8 cellular contexts compared by ENCODE assay signal in genomic region chr1:211416246-211416627, GRCh38.
DNase-seq lines count a peak whose midpoint lies in the region; ATAC-seq lines count a peak whose summit lies in the region.
"Not testable (repeated sequence)": the region's sequence is repeated elsewhere in the genome, so short reads cannot be mapped to it uniquely, and the experiment has no call there.

No MANE protein-coding gene starts in this region.

- H3K36me3 Mint-ChIP-seq in activated CD8-positive, alpha-beta memory T cell treated with anti-CD3 and anti-CD28 coated beads, Interleukin-2, amount 10 ng/mL, durations not matched to agents 7 days and 5 days: not testable (repeated sequence)

- not testable (repeated sequence) for H3K9me3 Mint-ChIP-seq in activated CD8-positive, alpha-beta memory T cell treated with anti-CD3 and anti-CD28 coated beads, Interleukin-2, amount 10 ng/mL, durations not matched to agents 7 days and 5 days (ENCODE audit: low read depth)

- H3K27me3 ChIP-seq in ectodermal cell (ENCODE audit: control insufficient read depth, insufficient read depth, low read length, poor library complexity, severe bottlenecking): not testable (repeated sequence)

- ATAC-seq in GM19351 (IDR thresholded peaks at IDR 0.05; ENCODE audit: unreplicated experiment) (peak; percentile 59), HG03045 (IDR thresholded peaks at IDR 0.05; ENCODE audit: unreplicated experiment) (peak; percentile 68), left colon (peak; percentile 72)
- ATAC-seq in activated CD8-positive, alpha-beta memory T cell treated with anti-CD3 and anti-CD28 coated beads, Interleukin-2, amount 10 ng/mL, durations not matched to agents 7 days and 5 days: peak; percentile 74

- H3K36me3 ChIP-seq in ectodermal cell (ENCODE audit: control insufficient read depth, insufficient read depth, low read length): not testable (repeated sequence)

- peak; percentile 13 for DNase-seq in Ammon's horn (ENCODE audit: low spot score)
- DNase-seq in NCI-H2196 (lab: John Stamatoyannopoulos, UW; ENCODE audit: unreplicated experiment): peak; percentile 6
- DNase-seq in activated CD8-positive, alpha-beta memory T cell treated with anti-CD3 and anti-CD28 coated beads, Interleukin-2, amount 10 ng/mL, durations not matched to agents 7 days and 5 days: peak; percentile 52
- peak in 1 of 2 donors; percentile 27 for DNase-seq in left colon

- peak overlapping the region; percentile 20 for H3K4me3 ChIP-seq in ectodermal cell (ENCODE audit: insufficient read depth, low read depth, low read length)
- H3K4me3 ChIP-seq in skin epidermis: peak overlapping the region; percentile 23 to 51 (median 43)

- 44 to 46% methylated on average over 43 of the region's 43 CpGs for WGBS in ectodermal cell, 2 experiments

- not testable (repeated sequence) for H3K4me1 ChIP-seq in ectodermal cell (ENCODE audit: control insufficient read depth, insufficient read depth, low read length)

- peak overlapping the region; percentile 49 for H3K4me3 Mint-ChIP-seq in activated CD8-positive, alpha-beta memory T cell treated with anti-CD3 and anti-CD28 coated beads, Interleukin-2, amount 10 ng/mL, durations not matched to agents 7 days and 5 days

- not testable (repeated sequence) for H3K9me3 ChIP-seq in ectodermal cell (ENCODE audit: control insufficient read depth, low read length)

- H3K27ac ChIP-seq in ectodermal cell (ENCODE audit: insufficient read depth, low read depth, low read length, poor library complexity, severe bottlenecking): not testable (repeated sequence)
- peak overlapping the region in 14 of 21 experiments; percentile 12 to 77 (median 64) for H3K27ac ChIP-seq in skin epidermis

- not testable (repeated sequence) for H3K27me3 Mint-ChIP-seq in activated CD8-positive, alpha-beta memory T cell treated with anti-CD3 and anti-CD28 coated beads, Interleukin-2, amount 10 ng/mL, durations not matched to agents 7 days and 5 days

- intact Hi-C loops in left colon (cut with DNase I, micrococcal nuclease): not testable (repeated sequence)

- CTCF ChIA-PET in activated CD8-positive, alpha-beta memory T cell treated with anti-CD3 and anti-CD28 coated beads, Interleukin-2, amount 10 ng/mL, durations not matched to agents 7 days and 5 days (lab: Charles Lee): interaction anchor here (1.0 to 1.9 kb wide), 6 partner anchors 33 to 98 kb away, joined by 3 to 9 read pairs (median 5); partner anchors contain the start of gene TRAF5

- H3K4me1 Mint-ChIP-seq in activated CD8-positive, alpha-beta memory T cell treated with anti-CD3 and anti-CD28 coated beads, Interleukin-2, amount 10 ng/mL, durations not matched to agents 7 days and 5 days: peaks cover 33% of the 10 kb centered on the region

- H3K27ac Mint-ChIP-seq in activated CD8-positive, alpha-beta memory T cell treated with anti-CD3 and anti-CD28 coated beads, Interleukin-2, amount 10 ng/mL, durations not matched to agents 7 days and 5 days: peak overlapping the region; percentile 73
